ENCODE assay signal across 14 cellular contexts in the genomic region with DNA sequence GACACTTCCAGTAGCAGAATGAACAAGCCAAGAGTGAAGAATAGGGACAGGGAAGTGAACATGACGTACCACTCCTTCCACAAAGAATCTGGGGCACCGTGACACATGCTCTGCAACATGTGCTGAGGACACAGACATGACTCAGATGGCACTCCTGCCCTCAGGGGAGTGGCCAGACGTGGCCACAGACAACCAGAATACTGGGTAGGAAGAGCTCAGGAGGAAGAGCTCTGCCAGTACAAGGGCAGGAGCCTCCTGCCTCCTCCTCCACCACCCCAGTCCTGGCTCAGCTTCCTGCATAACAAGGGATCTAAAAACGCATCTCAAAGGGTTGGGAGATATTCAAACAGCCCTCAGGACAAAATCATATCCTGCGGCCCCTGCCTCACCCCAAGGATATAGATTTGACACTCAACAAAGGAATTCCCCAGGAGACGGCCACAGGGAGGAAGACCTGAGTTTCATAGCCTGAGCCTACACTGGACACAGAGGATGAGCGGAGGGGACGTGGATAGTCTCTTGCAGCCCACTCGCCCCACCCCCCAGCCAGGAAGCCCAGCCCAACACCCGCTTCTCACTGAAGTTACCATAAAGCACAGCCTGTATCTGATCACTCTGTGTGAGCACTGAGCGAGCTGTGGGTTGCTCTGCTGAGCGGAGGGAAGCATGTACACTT.
DNase-seq lines count a peak whose midpoint lies in the region; ATAC-seq and TF ChIP-seq lines count a peak whose summit lies in the region.
"Had no signal": no experiment of that assay in that cellular context is flagged by ENCODE, and none has a peak within 500 bp of the region (broad histone marks: within the 10 kb centered on the region; RNA-seq: fewer than 3 reads in every experiment).

No MANE protein-coding gene starts in this region.

- DNase-seq in ELF-1 (ENCODE audit: low read depth, low spot score) (peak; percentile 65), NCI-H460 (ENCODE audit: extremely low read depth, low read depth) (peak; percentile 63), endothelial cell (ENCODE audit: low spot score) (peak; percentile 12), mucosa of descending colon (peak; percentile 17 to 60 (median 42)), NCI-H446 (lab: John Stamatoyannopoulos, UW) (no peak), cerebellar nuclear complex (lab: John Stamatoyannopoulos, UW) (no peak)
- no peak for DNase-seq in stimulated activated naive B cell treated with anti-CD40 and anti-IgM and Interleukin-4, amounts not matched to agents 10 μg/mL and 1 μg/mL and 100 μg/mL, for 72 hours
- DNase-seq: activated CD4-positive, alpha-beta T cell treated with anti-CD3 and anti-CD28 coated beads for 48 hours; aorta; COR-L47; heart left ventricle; KG1; ovary had no signal

- H3K4me1 Mint-ChIP-seq in endothelial cell (ENCODE audit: unreplicated experiment), result peaks cover 11% of the 10 kb centered on the region
- no peaks in the 10 kb centered on the region for H3K4me1 Mint-ChIP-seq in stimulated activated naive B cell treated with anti-CD40 and anti-IgM and Interleukin-4, amounts not matched to agents 10 μg/mL and 1 μg/mL and 100 μg/mL, for 72 hours

- no peaks in the 10 kb centered on the region for H3K36me3 Mint-ChIP-seq in endothelial cell (ENCODE audit: low read depth, unreplicated experiment)
- no peaks in the 10 kb centered on the region for H3K36me3 Mint-ChIP-seq in stimulated activated naive B cell treated with anti-CD40 and anti-IgM and Interleukin-4, amounts not matched to agents 10 μg/mL and 1 μg/mL and 100 μg/mL, for 72 hours

- H3K4me3 ChIP-seq in mucosa of descending colon, result no peak overlapping the region
- H3K4me3 ChIP-seq: heart left ventricle, ovary had no signal

- no peak overlapping the region for H3K4me3 Mint-ChIP-seq in endothelial cell (ENCODE audit: unreplicated experiment)
- no peak overlapping the region for H3K4me3 Mint-ChIP-seq in stimulated activated naive B cell treated with anti-CD40 and anti-IgM and Interleukin-4, amounts not matched to agents 10 μg/mL and 1 μg/mL and 100 μg/mL, for 72 hours

- H3K4me1 ChIP-seq in mucosa of descending colon (ENCODE audit: low read depth), result no peaks in the 10 kb centered on the region
- H3K4me1 ChIP-seq: heart left ventricle had no signal

- intact Hi-C loops in mucosa of descending colon (cut with DNase I, micrococcal nuclease), result no loop called here

- ATAC-seq in mucosa of descending colon (peak; percentile 97), GM21786 (IDR thresholded peaks at IDR 0.05; ENCODE audit: unreplicated experiment) (no peak)
- no peak for ATAC-seq in stimulated activated naive B cell treated with anti-CD40 and anti-IgM and Interleukin-4, amounts not matched to agents 10 μg/mL and 1 μg/mL and 100 μg/mL, for 72 hours (replicated peaks)

- H3K27me3 Mint-ChIP-seq in endothelial cell (ENCODE audit: unreplicated experiment), result peaks cover 4% of the 10 kb centered on the region
- H3K27me3 Mint-ChIP-seq in stimulated activated naive B cell treated with anti-CD40 and anti-IgM and Interleukin-4, amounts not matched to agents 10 μg/mL and 1 μg/mL and 100 μg/mL, for 72 hours, result peaks cover 0 to 7% of the 10 kb centered on the region in 2 donors

- TF ChIP-seq CTCF in endothelial cell (IDR thresholded peaks at IDR 0.05; ENCODE audit: unreplicated experiment) (no peak), mucosa of descending colon (IDR thresholded peaks at IDR 0.05) (no peak)

- no peaks in the 10 kb centered on the region for H3K9me3 Mint-ChIP-seq in endothelial cell (ENCODE audit: unreplicated experiment)
- no peaks in the 10 kb centered on the region for H3K9me3 Mint-ChIP-seq in stimulated activated naive B cell treated with anti-CD40 and anti-IgM and Interleukin-4, amounts not matched to agents 10 μg/mL and 1 μg/mL and 100 μg/mL, for 72 hours

- no peaks in the 10 kb centered on the region for H3K36me3 ChIP-seq in mucosa of descending colon (ENCODE audit: low read depth)
- H3K36me3 ChIP-seq: heart left ventricle, ovary had no signal

- H3K27ac Mint-ChIP-seq in endothelial cell (ENCODE audit: unreplicated experiment), result no peak overlapping the region
- H3K27ac Mint-ChIP-seq in stimulated activated naive B cell treated with anti-CD40 and anti-IgM and Interleukin-4, amounts not matched to agents 10 μg/mL and 1 μg/mL and 100 μg/mL, for 72 hours, result no peak overlapping the region

- H3K9me3 ChIP-seq in mucosa of descending colon, result no peaks in the 10 kb centered on the region
- H3K9me3 ChIP-seq: heart left ventricle, ovary had no signal

Comparison
In these comparisons a context has a peak if more than half of its experiments do, and no peak if none do; other contexts are left out.
1. DNase-seq: peak in ELF-1 (single experiment), NCI-H460 (single experiment), endothelial cell (single experiment) and mucosa of descending colon (3 of 3); none in stimulated activated naive B cell treated with anti-CD40 and anti-IgM and Interleukin-4, amounts not matched to agents 10 μg/mL and 1 μg/mL and 100 μg/mL, for 72 hours (single experiment), NCI-H446 (0 of 2) and cerebellar nuclear complex (0 of 2).